In the genomic region with DNA sequence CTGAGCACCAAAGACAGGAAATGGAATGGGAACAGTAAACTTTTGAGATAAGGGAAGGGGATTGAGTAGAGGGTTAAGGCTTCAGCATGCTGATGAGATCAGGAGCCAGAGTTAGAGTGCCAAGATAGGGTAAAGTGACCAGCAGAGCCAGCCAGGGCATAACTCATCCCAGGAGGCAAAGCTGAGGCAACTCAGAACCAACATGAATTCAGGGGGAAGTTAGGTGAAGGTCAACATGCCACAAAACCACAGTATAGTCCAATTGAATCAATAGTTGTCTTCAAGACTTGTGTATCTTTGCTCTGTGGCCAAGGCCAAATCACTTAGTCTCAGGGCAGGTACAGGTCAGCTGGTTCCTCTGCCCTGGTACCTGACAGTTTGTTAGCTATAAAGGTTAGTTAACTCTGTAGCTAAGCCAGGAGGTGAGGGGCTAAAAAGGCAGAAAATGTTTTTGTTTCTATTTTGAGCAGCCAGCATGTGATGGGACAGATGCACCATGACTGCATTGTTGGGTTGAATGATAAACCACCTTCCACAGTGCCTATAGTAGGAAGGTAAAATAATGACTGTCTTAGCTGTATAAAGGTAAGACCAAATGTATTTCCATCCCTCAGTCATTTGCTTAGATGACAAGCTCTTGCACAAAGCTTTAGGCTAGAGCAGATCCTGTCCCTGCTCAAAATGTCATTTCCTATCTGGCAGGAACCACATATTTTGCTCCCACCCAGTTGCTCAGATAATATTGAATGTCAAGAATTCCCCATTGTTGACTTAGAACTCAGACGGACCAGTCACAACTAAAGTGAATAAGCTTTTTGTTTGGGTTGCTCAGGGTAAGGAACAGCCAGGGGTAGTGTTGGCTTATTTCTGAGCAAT, we compare ENCODE assay signal across 1 cellular context.
TF ChIP-seq lines count a peak whose summit lies in the region.

No MANE protein-coding gene starts in this region.

TF ChIP-seq in HepG2, 621 proteins besides CTCF, POLR2A, EP300 and RAD21 (continued from another document and continues in another):
- TF ChIP-seq AHDC1 (CRISPR knock-in tag; IDR thresholded peaks at IDR 0.05; ENCODE audit: borderline replicate concordance) (peak; percentile 49), ZNF660 (CRISPR knock-in tag; IDR thresholded peaks at IDR 0.05; ENCODE audit: borderline replicate concordance, low read depth) (no peak), GTF3A (CRISPR knock-in tag; conservative IDR thresholded peaks at IDR 0.05) (no peak), POGK (CRISPR knock-in tag; conservative IDR thresholded peaks at IDR 0.05) (0 out of 2 replicates have a peak, but pooled peaks have one; percentile 39), ZNF367 (CRISPR knock-in tag; IDR thresholded peaks at IDR 0.05; ENCODE audit: borderline replicate concordance) (no peak), TEAD3 (CRISPR knock-in tag; optimal IDR thresholded peaks at IDR 0.05; ENCODE audit: borderline replicate concordance) (peak; percentile 92), ZNF138 (CRISPR knock-in tag; IDR thresholded peaks at IDR 0.05; ENCODE audit: low read depth) (no peak), FOSL2 (CRISPR knock-in tag; IDR thresholded peaks at IDR 0.05) (peak; percentile 81), ZSCAN9 (CRISPR knock-in tag; IDR thresholded peaks at IDR 0.05; ENCODE audit: borderline replicate concordance) (peak; percentile 26; the same call in 1 of the 2 replicates), MATR3 (CRISPR knock-in tag; IDR thresholded peaks at IDR 0.05) (no peak), HIC2 (CRISPR knock-in tag; IDR thresholded peaks at IDR 0.05; ENCODE audit: low read depth) (peak; percentile 63), ONECUT2 (CRISPR knock-in tag; IDR thresholded peaks at IDR 0.05) (peak; percentile 90), NFYC (CRISPR knock-in tag; IDR thresholded peaks at IDR 0.05) (no peak), SKIL (CRISPR knock-in tag; IDR thresholded peaks at IDR 0.05; ENCODE audit: borderline replicate concordance) (peak; percentile 93), ZBTB1 (CRISPR knock-in tag; IDR thresholded peaks at IDR 0.05; ENCODE audit: borderline replicate concordance) (no peak), MLX (CRISPR knock-in tag; IDR thresholded peaks at IDR 0.05) (0 out of 2 replicates have a peak, but pooled peaks have one; percentile 42), GABPB1 (CRISPR knock-in tag; IDR thresholded peaks at IDR 0.05) (peak; percentile 40; the same call in 1 of the 2 replicates), ETV6 (CRISPR knock-in tag; conservative IDR thresholded peaks at IDR 0.05) (no peak), TP53 (CRISPR knock-in tag; conservative IDR thresholded peaks at IDR 0.05) (no peak), ZNF839 (CRISPR knock-in tag; IDR thresholded peaks at IDR 0.05; ENCODE audit: borderline replicate concordance) (no peak), ZNF777 (CRISPR knock-in tag; IDR thresholded peaks at IDR 0.05) (no peak), ZFAT (CRISPR knock-in tag; conservative IDR thresholded peaks at IDR 0.05) (no peak), KDM2A (CRISPR knock-in tag; IDR thresholded peaks at IDR 0.05; ENCODE audit: borderline replicate concordance, low read depth) (peak; percentile 30; the same call in 1 of the 2 replicates), RFXAP (CRISPR knock-in tag; IDR thresholded peaks at IDR 0.05; ENCODE audit: borderline replicate concordance) (peak; percentile 47; the same call in 1 of the 2 replicates), GFI1 (CRISPR knock-in tag; IDR thresholded peaks at IDR 0.05; ENCODE audit: borderline replicate concordance) (peak; percentile 80), SSRP1 (CRISPR knock-in tag; IDR thresholded peaks at IDR 0.05) (peak; percentile 85; the same call in 1 of the 2 replicates), TBX3 (IDR thresholded peaks at IDR 0.05; ENCODE audit: borderline replicate concordance) (peak; percentile 77), NFRKB (IDR thresholded peaks at IDR 0.05) (no peak), ZNF770 (CRISPR knock-in tag; IDR thresholded peaks at IDR 0.05) (0 out of 2 replicates have a peak, but pooled peaks have one; percentile 15), ZFP1 (CRISPR knock-in tag; IDR thresholded peaks at IDR 0.05) (no peak)
- TF ChIP-seq, protein P1, sequence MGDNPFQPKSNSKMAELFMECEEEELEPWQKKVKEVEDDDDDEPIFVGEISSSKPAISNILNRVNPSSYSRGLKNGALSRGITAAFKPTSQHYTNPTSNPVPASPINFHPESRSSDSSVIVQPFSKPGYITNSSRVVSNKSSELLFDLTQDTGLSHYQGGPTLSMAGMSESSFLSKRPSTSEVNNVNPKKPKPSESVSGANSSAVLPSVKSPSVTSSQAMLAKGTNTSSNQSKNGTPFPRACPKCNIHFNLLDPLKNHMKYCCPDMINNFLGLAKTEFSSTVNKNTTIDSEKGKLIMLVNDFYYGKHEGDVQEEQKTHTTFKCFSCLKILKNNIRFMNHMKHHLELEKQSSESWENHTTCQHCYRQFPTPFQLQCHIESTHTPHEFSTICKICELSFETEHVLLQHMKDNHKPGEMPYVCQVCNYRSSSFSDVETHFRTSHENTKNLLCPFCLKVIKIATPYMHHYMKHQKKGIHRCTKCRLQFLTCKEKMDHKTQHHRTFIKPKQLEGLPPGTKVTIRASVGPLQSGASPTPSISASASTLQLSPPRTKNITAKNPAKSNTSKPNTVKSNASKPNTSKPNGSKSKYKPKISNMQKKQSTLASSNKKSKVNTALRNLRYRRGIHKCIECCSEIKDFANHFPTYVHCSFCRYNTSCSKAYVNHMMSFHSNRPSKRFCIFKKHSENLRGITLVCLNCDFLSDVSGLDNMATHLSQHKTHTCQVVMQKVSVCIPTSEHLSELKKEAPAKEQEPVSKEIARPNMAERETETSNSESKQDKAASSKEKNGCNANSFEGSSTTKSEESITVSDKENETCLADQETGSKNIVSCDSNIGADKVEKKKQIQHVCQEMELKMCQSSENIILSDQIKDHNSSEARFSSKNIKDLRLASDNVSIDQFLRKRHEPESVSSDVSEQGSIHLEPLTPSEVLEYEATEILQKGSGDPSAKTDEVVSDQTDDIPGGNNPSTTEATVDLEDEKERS (CRISPR knock-in tag; IDR thresholded peaks at IDR 0.05), result peak; percentile 72; the same call in 1 of the 2 replicates
- TF ChIP-seq, protein P2, sequence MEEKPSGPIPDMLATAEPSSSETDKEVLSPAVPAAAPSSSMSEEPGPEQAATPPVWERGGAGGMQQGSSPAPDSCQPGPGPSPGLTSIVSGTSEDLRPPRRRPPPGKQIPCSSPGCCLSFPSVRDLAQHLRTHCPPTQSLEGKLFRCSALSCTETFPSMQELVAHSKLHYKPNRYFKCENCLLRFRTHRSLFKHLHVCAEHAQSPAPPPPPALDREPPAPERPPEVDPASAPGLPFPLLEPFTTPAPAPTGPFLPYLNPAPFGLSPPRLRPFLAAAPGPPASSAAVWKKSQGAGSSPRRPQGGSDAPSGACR (CRISPR knock-in tag; IDR thresholded peaks at IDR 0.05), result 0 out of 2 replicates have a peak, but pooled peaks have one; percentile 45
- TF ChIP-seq, protein P3, sequence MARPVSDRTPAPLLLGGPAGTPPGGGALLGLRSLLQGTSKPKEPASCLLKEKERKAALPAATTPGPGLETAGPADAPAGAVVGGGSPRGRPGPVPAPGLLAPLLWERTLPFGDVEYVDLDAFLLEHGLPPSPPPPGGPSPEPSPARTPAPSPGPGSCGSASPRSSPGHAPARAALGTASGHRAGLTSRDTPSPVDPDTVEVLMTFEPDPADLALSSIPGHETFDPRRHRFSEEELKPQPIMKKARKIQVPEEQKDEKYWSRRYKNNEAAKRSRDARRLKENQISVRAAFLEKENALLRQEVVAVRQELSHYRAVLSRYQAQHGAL (CRISPR knock-in tag; IDR thresholded peaks at IDR 0.05; ENCODE audit: not compliant biosample characterization), result no peak
